Comparison of ENCODE assay signal across 1 cellular context in genomic region chr6:43075791-43076092, GRCh38.
A peak's percentile ranks its signal among the peaks of the same experiment; 100 is the strongest.
TF ChIP-seq lines count a peak whose summit lies in the region.

No MANE protein-coding gene starts in this region.

TF ChIP-seq in HepG2, 621 proteins besides CTCF, POLR2A, EP300 and RAD21:
- TF ChIP-seq ZNF616 (CRISPR knock-in tag; IDR thresholded peaks at IDR 0.05; ENCODE audit: low read depth): no peak
- TF ChIP-seq HNF1A (IDR thresholded peaks at IDR 0.05; ENCODE audit: low read depth): no peak
- TF ChIP-seq HNF1A (CRISPR knock-in tag; IDR thresholded peaks at IDR 0.05; ENCODE audit: borderline replicate concordance): 0 out of 2 replicates have a peak, but pooled peaks have one; percentile 7
- TF ChIP-seq SCMH1 (CRISPR knock-in tag; IDR thresholded peaks at IDR 0.05; ENCODE audit: borderline replicate concordance): no peak
- TF ChIP-seq SUZ12 (IDR thresholded peaks at IDR 0.05; ENCODE audit: low read depth, low read length): no peak
- TF ChIP-seq KDM5B (CRISPR knock-in tag; IDR thresholded peaks at IDR 0.05; ENCODE audit: borderline replicate concordance): no peak
- TF ChIP-seq, protein P1, sequence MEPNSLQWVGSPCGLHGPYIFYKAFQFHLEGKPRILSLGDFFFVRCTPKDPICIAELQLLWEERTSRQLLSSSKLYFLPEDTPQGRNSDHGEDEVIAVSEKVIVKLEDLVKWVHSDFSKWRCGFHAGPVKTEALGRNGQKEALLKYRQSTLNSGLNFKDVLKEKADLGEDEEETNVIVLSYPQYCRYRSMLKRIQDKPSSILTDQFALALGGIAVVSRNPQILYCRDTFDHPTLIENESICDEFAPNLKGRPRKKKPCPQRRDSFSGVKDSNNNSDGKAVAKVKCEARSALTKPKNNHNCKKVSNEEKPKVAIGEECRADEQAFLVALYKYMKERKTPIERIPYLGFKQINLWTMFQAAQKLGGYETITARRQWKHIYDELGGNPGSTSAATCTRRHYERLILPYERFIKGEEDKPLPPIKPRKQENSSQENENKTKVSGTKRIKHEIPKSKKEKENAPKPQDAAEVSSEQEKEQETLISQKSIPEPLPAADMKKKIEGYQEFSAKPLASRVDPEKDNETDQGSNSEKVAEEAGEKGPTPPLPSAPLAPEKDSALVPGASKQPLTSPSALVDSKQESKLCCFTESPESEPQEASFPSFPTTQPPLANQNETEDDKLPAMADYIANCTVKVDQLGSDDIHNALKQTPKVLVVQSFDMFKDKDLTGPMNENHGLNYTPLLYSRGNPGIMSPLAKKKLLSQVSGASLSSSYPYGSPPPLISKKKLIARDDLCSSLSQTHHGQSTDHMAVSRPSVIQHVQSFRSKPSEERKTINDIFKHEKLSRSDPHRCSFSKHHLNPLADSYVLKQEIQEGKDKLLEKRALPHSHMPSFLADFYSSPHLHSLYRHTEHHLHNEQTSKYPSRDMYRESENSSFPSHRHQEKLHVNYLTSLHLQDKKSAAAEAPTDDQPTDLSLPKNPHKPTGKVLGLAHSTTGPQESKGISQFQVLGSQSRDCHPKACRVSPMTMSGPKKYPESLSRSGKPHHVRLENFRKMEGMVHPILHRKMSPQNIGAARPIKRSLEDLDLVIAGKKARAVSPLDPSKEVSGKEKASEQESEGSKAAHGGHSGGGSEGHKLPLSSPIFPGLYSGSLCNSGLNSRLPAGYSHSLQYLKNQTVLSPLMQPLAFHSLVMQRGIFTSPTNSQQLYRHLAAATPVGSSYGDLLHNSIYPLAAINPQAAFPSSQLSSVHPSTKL (CRISPR knock-in tag; IDR thresholded peaks at IDR 0.05): no peak
- TF ChIP-seq ZNF746 (CRISPR knock-in tag; IDR thresholded peaks at IDR 0.05): 0 out of 2 replicates have a peak, but pooled peaks have one; percentile 18
- no peak for TF ChIP-seq ERF (CRISPR knock-in tag; IDR thresholded peaks at IDR 0.05)
- 0 out of 2 replicates have a peak, but pooled peaks have one; percentile 2 for TF ChIP-seq ZNF235 (CRISPR knock-in tag; IDR thresholded peaks at IDR 0.05; ENCODE audit: borderline replicate concordance)
- no peak for TF ChIP-seq MED13 (CRISPR knock-in tag; IDR thresholded peaks at IDR 0.05)
- no peak for TF ChIP-seq HOXA5 (CRISPR knock-in tag; IDR thresholded peaks at IDR 0.05)
- TF ChIP-seq ZNF609 (CRISPR knock-in tag; IDR thresholded peaks at IDR 0.05; ENCODE audit: borderline replicate concordance): no peak
- no peak for TF ChIP-seq HHEX (CRISPR knock-in tag; IDR thresholded peaks at IDR 0.05)
- TF ChIP-seq RAD51 (IDR thresholded peaks at IDR 0.05; ENCODE audit: borderline replicate concordance): no peak
- TF ChIP-seq CENPBD1 (CRISPR knock-in tag; IDR thresholded peaks at IDR 0.05; ENCODE audit: borderline replicate concordance, low read depth): no peak
- TF ChIP-seq MIER3 (CRISPR knock-in tag; IDR thresholded peaks at IDR 0.05; ENCODE audit: borderline replicate concordance): no peak
- no peak for TF ChIP-seq SRSF9 (IDR thresholded peaks at IDR 0.05; ENCODE audit: borderline replicate concordance, insufficient read depth, low read depth, low read length, poor library complexity, severe bottlenecking)
- no peak for TF ChIP-seq DRAP1 (CRISPR knock-in tag; IDR thresholded peaks at IDR 0.05)
- TF ChIP-seq HIC2 (CRISPR knock-in tag; IDR thresholded peaks at IDR 0.05; ENCODE audit: low read depth): 0 out of 2 replicates have a peak, but pooled peaks have one; percentile 9
- 0 out of 2 replicates have a peak, but pooled peaks have one; percentile 8 for TF ChIP-seq ZSCAN31 (CRISPR knock-in tag; IDR thresholded peaks at IDR 0.05; ENCODE audit: low read depth)
- TF ChIP-seq SKI (IDR thresholded peaks at IDR 0.05; ENCODE audit: partially characterized antibody): no peak
- TF ChIP-seq, protein P2, sequence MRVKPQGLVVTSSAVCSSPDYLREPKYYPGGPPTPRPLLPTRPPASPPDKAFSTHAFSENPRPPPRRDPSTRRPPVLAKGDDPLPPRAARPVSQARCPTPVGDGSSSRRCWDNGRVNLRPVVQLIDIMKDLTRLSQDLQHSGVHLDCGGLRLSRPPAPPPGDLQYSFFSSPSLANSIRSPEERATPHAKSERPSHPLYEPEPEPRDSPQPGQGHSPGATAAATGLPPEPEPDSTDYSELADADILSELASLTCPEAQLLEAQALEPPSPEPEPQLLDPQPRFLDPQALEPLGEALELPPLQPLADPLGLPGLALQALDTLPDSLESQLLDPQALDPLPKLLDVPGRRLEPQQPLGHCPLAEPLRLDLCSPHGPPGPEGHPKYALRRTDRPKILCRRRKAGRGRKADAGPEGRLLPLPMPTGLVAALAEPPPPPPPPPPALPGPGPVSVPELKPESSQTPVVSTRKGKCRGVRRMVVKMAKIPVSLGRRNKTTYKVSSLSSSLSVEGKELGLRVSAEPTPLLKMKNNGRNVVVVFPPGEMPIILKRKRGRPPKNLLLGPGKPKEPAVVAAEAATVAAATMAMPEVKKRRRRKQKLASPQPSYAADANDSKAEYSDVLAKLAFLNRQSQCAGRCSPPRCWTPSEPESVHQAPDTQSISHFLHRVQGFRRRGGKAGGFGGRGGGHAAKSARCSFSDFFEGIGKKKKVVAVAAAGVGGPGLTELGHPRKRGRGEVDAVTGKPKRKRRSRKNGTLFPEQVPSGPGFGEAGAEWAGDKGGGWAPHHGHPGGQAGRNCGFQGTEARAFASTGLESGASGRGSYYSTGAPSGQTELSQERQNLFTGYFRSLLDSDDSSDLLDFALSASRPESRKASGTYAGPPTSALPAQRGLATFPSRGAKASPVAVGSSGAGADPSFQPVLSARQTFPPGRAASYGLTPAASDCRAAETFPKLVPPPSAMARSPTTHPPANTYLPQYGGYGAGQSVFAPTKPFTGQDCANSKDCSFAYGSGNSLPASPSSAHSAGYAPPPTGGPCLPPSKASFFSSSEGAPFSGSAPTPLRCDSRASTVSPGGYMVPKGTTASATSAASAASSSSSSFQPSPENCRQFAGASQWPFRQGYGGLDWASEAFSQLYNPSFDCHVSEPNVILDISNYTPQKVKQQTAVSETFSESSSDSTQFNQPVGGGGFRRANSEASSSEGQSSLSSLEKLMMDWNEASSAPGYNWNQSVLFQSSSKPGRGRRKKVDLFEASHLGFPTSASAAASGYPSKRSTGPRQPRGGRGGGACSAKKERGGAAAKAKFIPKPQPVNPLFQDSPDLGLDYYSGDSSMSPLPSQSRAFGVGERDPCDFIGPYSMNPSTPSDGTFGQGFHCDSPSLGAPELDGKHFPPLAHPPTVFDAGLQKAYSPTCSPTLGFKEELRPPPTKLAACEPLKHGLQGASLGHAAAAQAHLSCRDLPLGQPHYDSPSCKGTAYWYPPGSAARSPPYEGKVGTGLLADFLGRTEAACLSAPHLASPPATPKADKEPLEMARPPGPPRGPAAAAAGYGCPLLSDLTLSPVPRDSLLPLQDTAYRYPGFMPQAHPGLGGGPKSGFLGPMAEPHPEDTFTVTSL (CRISPR knock-in tag; IDR thresholded peaks at IDR 0.05; ENCODE audit: borderline replicate concordance): no peak
- no peak for TF ChIP-seq GPN1 (CRISPR knock-in tag; IDR thresholded peaks at IDR 0.05; ENCODE audit: borderline replicate concordance)
- TF ChIP-seq TCF12 (IDR thresholded peaks at IDR 0.05): no peak
- TF ChIP-seq TCF12 (CRISPR knock-in tag; IDR thresholded peaks at IDR 0.05): no peak
- TF ChIP-seq MXD3 (CRISPR knock-in tag; IDR thresholded peaks at IDR 0.05): no peak
- TF ChIP-seq AGO2 (optimal IDR thresholded peaks at IDR 0.05; ENCODE audit: low read depth, low read length): no peak
- TF ChIP-seq ZSCAN9 (CRISPR knock-in tag; IDR thresholded peaks at IDR 0.05; ENCODE audit: borderline replicate concordance): no peak
- no peak for TF ChIP-seq ZNF550 (CRISPR knock-in tag; IDR thresholded peaks at IDR 0.05; ENCODE audit: borderline replicate concordance)
- TF ChIP-seq NCOA2 (CRISPR knock-in tag; IDR thresholded peaks at IDR 0.05): no peak
- 0 out of 2 replicates have a peak, but pooled peaks have one; percentile 8 for TF ChIP-seq SNAI1 (CRISPR knock-in tag; IDR thresholded peaks at IDR 0.05; ENCODE audit: borderline replicate concordance)
- no peak for TF ChIP-seq HNF4G (IDR thresholded peaks at IDR 0.05; ENCODE audit: borderline replicate concordance, low read depth, low read length)
- TF ChIP-seq HNF4G (CRISPR knock-in tag; IDR thresholded peaks at IDR 0.05; ENCODE audit: borderline replicate concordance, low read depth): no peak
- TF ChIP-seq CHCHD3 (CRISPR knock-in tag; IDR thresholded peaks at IDR 0.05): no peak
